8 cellular contexts compared by ENCODE assay signal in genomic region chr15:50354838-50355611, GRCh38. TPM values are rescaled to one million over a fixed set of nuclear protein-coding genes. Genes with fewer than 3 reads are reported as not detected.
A peak's percentile ranks its signal among the peaks of the same experiment; 100 is the strongest.
DNase-seq lines count a peak whose midpoint lies in the region; ATAC-seq and TF ChIP-seq lines count a peak whose summit lies in the region.

Gene GABPB1, minus strand, starts transcription at chr15:50355198. Its CDS starts 45,400 bp downstream, at chr15:50309798.

- DNase-seq in GM06990 (ENCODE audit: extremely low read depth, insufficient read length) (peak; percentile 99), NCI-H1417 (lab: John Stamatoyannopoulos, UW) (peak; percentile 78 to 98 (median 95)), T follicular helper cell (ENCODE audit: low read depth) (peak; percentile 79), adipocyte (ENCODE audit: low read depth) (peak; percentile 95), cardiac muscle cell (ENCODE audit: low read depth in 1 of 2, low spot score in 1 of 2) (peak; percentile 91 to 97), trophoblast cell (peak; percentile 78 to 90), tibial nerve (ENCODE audit: low spot score in 2 of 2) (peak; percentile 63 to 75)

- H3K9ac ChIP-seq in adipocyte (ENCODE audit: low read length), result peak within 1 kb of the TSS; percentile 98
- H3K9ac ChIP-seq in trophoblast cell (ENCODE audit: low read length), result peak within 1 kb of the TSS; percentile 100

- H3K4me3 ChIP-seq in GM06990 (replicated peaks; ENCODE audit: low read depth, low read length), result peak within 1 kb of the TSS; percentile 72
- H3K4me3 ChIP-seq in adipocyte (ENCODE audit: low read length), result peak within 1 kb of the TSS; percentile 98
- H3K4me3 ChIP-seq in cardiac muscle cell, result peak within 1 kb of the TSS; percentile 79
- H3K4me3 ChIP-seq in trophoblast cell (ENCODE audit: low read depth, low read length), result peak within 1 kb of the TSS; percentile 96
- H3K4me3 ChIP-seq in tibial nerve, result peak within 1 kb of the TSS; percentile 80 to 98 (median 88)

- H3K23ac ChIP-seq in trophoblast cell (ENCODE audit: low read length), result peak within 1 kb of the TSS; percentile 99

- peak within 1 kb of the TSS; percentile 99 for H4K12ac ChIP-seq in trophoblast cell (ENCODE audit: low read depth, low read length)

- TF ChIP-seq EP300 in tibial nerve (IDR thresholded peaks at IDR 0.05), result peak in 1 of 2 donors; percentile 91

- H3K4me1 ChIP-seq in adipocyte (ENCODE audit: control insufficient read depth, insufficient read depth, low read length), result peaks cover 38% of the 10 kb centered on the region
- peaks cover 16% of the 10 kb centered on the region for H3K4me1 ChIP-seq in cardiac muscle cell (ENCODE audit: low read depth)
- peaks cover 0 to 3% of the 10 kb centered on the region in 2 experiments for H3K4me1 ChIP-seq in trophoblast cell (ENCODE audit: control insufficient read depth in 1 of 2, insufficient read depth in 2 of 2, low read length in 2 of 2)
- H3K4me1 ChIP-seq in tibial nerve, result peaks cover 0 to 55% (median 31%) of the 10 kb centered on the region in 4 donors

- peak within 1 kb of the TSS; percentile 93 for H2AFZ ChIP-seq in trophoblast cell (ENCODE audit: insufficient read depth, low read length, poor library complexity)

- no peak within 1 kb of the TSS for H2BK12ac ChIP-seq in trophoblast cell (ENCODE audit: low read length)

- peak within 1 kb of the TSS; percentile 99 for H4K8ac ChIP-seq in trophoblast cell (ENCODE audit: low read depth, low read length)

- H3K9me3 ChIP-seq in adipocyte (ENCODE audit: control insufficient read depth, low read length) (no peaks in the 10 kb centered on the region), cardiac muscle cell (ENCODE audit: low read depth) (no peaks in the 10 kb centered on the region), trophoblast cell (ENCODE audit: insufficient read depth, low read depth, low read length) (peaks cover 2% of the 10 kb centered on the region), tibial nerve (no peaks in the 10 kb centered on the region)

- no peaks in the 10 kb centered on the region for H3K27me3 ChIP-seq in GM06990 (replicated peaks; ENCODE audit: control insufficient read depth, insufficient read depth, low read length)
- H3K27me3 ChIP-seq in adipocyte (replicated peaks; ENCODE audit: control insufficient read depth, insufficient read depth, low read length), result no peaks in the 10 kb centered on the region
- H3K27me3 ChIP-seq in cardiac muscle cell, result no peaks in the 10 kb centered on the region
- no peaks in the 10 kb centered on the region for H3K27me3 ChIP-seq in trophoblast cell (ENCODE audit: insufficient read depth, low read length)
- no peaks in the 10 kb centered on the region for H3K27me3 ChIP-seq in tibial nerve

- H3K14ac ChIP-seq in trophoblast cell (ENCODE audit: low read length), result peak within 1 kb of the TSS; percentile 99

- H3K18ac ChIP-seq in trophoblast cell (ENCODE audit: low read length), result peak within 1 kb of the TSS; percentile 84

- peak within 1 kb of the TSS; percentile 93 for H4K91ac ChIP-seq in trophoblast cell (ENCODE audit: low read depth, low read length)

- no peak for TF ChIP-seq CTCF in GM06990 (IDR thresholded peaks at IDR 0.05; ENCODE audit: insufficient read depth, low read length, poor library complexity, severe bottlenecking)
- no peak for TF ChIP-seq CTCF in cardiac muscle cell (IDR thresholded peaks at IDR 0.05; ENCODE audit: low read depth, low read length)
- TF ChIP-seq CTCF in tibial nerve (IDR thresholded peaks at IDR 0.05), result peak in 1 of 5 experiments; percentile 15

- H3K79me1 ChIP-seq in trophoblast cell (ENCODE audit: low read length), result peaks cover 16% of the 10 kb centered on the region

- H3K4me2 ChIP-seq in trophoblast cell (ENCODE audit: low read length), result peak within 1 kb of the TSS; percentile 98

- peak; percentile 60 to 71 for TF ChIP-seq POLR2A in tibial nerve (IDR thresholded peaks at IDR 0.05)

- peak within 1 kb of the TSS; percentile 95 for H2BK120ac ChIP-seq in trophoblast cell (ENCODE audit: insufficient read depth, low read length, poor library complexity)

- H2BK5ac ChIP-seq in trophoblast cell (ENCODE audit: low read depth, low read length, poor library complexity), result peak within 1 kb of the TSS; percentile 99

- peak within 1 kb of the TSS; percentile 95 for H3K27ac ChIP-seq in cardiac muscle cell
- H3K27ac ChIP-seq in trophoblast cell (ENCODE audit: low read depth, low read length), result peak within 1 kb of the TSS; percentile 99
- H3K27ac ChIP-seq in tibial nerve, result peak within 1 kb of the TSS; percentile 96 to 100 (median 100)

- H3K79me2 ChIP-seq in trophoblast cell (ENCODE audit: control insufficient read depth, insufficient read depth, low read length, poor library complexity), result peaks cover 18% of the 10 kb centered on the region

- peaks cover 3% of the 10 kb centered on the region for H3K36me3 ChIP-seq in GM06990 (ENCODE audit: control insufficient read depth, insufficient read depth, low read length)
- no peaks in the 10 kb centered on the region for H3K36me3 ChIP-seq in adipocyte (ENCODE audit: control insufficient read depth, insufficient read depth, low read length, severe bottlenecking)
- no peaks in the 10 kb centered on the region for H3K36me3 ChIP-seq in cardiac muscle cell
- peaks cover 0 to 4% of the 10 kb centered on the region in 2 experiments for H3K36me3 ChIP-seq in trophoblast cell (ENCODE audit: control insufficient read depth in 1 of 2, insufficient read depth in 2 of 2, low read length in 2 of 2)
- H3K36me3 ChIP-seq in tibial nerve, result peaks cover 0 to 19% (median 0%) of the 10 kb centered on the region in 3 donors

- H2AK5ac ChIP-seq in trophoblast cell (ENCODE audit: low read length), result peak within 1 kb of the TSS; percentile 98

- ATAC-seq in HG02623 (IDR thresholded peaks at IDR 0.05; ENCODE audit: unreplicated experiment), result peak; percentile 35

- peak within 1 kb of the TSS; percentile 99 for H3K4ac ChIP-seq in trophoblast cell (ENCODE audit: low read depth, low read length)

- WGBS in trophoblast cell (ENCODE audit: extremely low coverage, insufficient coverage, insufficient read length), result no CpG with 5 or more reads among the region's 69 CpGs
- 0 to 1% methylated on average over 50 to 67 of the region's 69 CpGs for WGBS in tibial nerve, 2 donors

RNA-seq across cellular contexts. Expression of gene GABPB1, which starts in this region (rescaled TPM):
- total RNA-seq in cardiac muscle cell (22.3 and 25.5 TPM in 2 replicates), tibial nerve (10 to 100 TPM; 13.3 to 22.2 (median 17.4) TPM)
- 12.5 and 15.3 TPM in 2 replicates for polyA plus RNA-seq in cardiac muscle cell
- 42.2 and 43.4 TPM in 2 replicates for polyA plus RNA-seq in trophoblast cell (2013)

Comparison
In these comparisons a context has a peak if more than half of its experiments do, and no peak if none do; other contexts are left out.
1. Peak in every context shown above with its lines: DNase-seq, ATAC-seq, H3K4me3 ChIP-seq and H3K27ac ChIP-seq.